28 cellular contexts compared by ENCODE assay signal in genomic region chr5:178757410-178757809, GRCh38.
DNase-seq lines count a peak whose midpoint lies in the region; TF ChIP-seq lines count a peak whose summit lies in the region.
"Had no signal": no experiment of that assay in that cellular context is flagged by ENCODE, and none has a peak within 500 bp of the region (broad histone marks: within the 10 kb centered on the region; RNA-seq: fewer than 3 reads in every experiment).

No MANE protein-coding gene starts in this region.

- in situ Hi-C loops in GM13976 (cut with MboI; ENCODE audit: low sequenced_read_pairs, unreplicated experiment): no loop called here

- no peak overlapping the region for H3K4me3 ChIP-seq in HEK293 (ENCODE audit: low read depth, low read length)
- H3K4me3 ChIP-seq: A549; BLaER1; BLaER1 treated with 17β-estradiol and CSF1 and Interleukin-3, amounts not matched to agents 10 nM and 100 nM had no signal

- TF ChIP-seq CTCF in HEK293 (tag by site-specific recombination; IDR thresholded peaks at IDR 0.05): no peak
- TF ChIP-seq CTCF in GM13976 (IDR thresholded peaks at IDR 0.05; ENCODE audit: borderline replicate concordance, control extremely low read depth, extremely low read depth, insufficient read depth, missing control alignments): no peak

- H3K27ac ChIP-seq in HEK293 (ENCODE audit: extremely low read depth, low read depth, low read length): no peak overlapping the region
- H3K27ac ChIP-seq: 22Rv1; A549; BLaER1; BLaER1 treated with 17β-estradiol and CSF1 and Interleukin-3, amounts not matched to agents 10 nM and 100 nM; C4-2B had no signal

- POLR2A ChIA-PET in HEK293 (lab: Yijun Ruan, JAX): no interaction called here

- DNase-seq in NCI-H345 (lab: John Stamatoyannopoulos, UW) (peak; percentile 72), NCI-H345 treated with DMSO at 0.1 percent for 48 hours (lab: John Stamatoyannopoulos, UW; ENCODE audit: unreplicated experiment) (no peak), GM13976 (ENCODE audit: low spot score) (no peak)
- DNase-seq: 8988T; ACHN; AML-193; BE2C; C1 segment of cervical spinal cord; Caco-2; Calu3; CD4-positive, alpha-beta memory T cell; CD4-positive, alpha-beta T cell; CD4-positive, CD25-positive, alpha-beta regulatory T cell; CD8-positive, alpha-beta memory T cell; CD8-positive, alpha-beta T cell; COR-L47; DMS 273 treated with DMSO at 0.1 percent for 48 hours; DMS153; DMS79; DMS79 treated with DMSO at 0.1 percent for 48 hours; DND-41; EL had no signal

- no peaks in the 10 kb centered on the region for H3K9me3 ChIP-seq in HEK293 (ENCODE audit: control insufficient read depth, insufficient read depth, low read depth, low read length)
- H3K9me3 ChIP-seq: BE2C, BLaER1, Caco-2 had no signal

- no peaks in the 10 kb centered on the region for H3K36me3 ChIP-seq in HEK293 (ENCODE audit: control insufficient read depth in 2 of 2, insufficient read depth in 1 of 2, low read length in 2 of 2)
- H3K36me3 ChIP-seq: BE2C; BLaER1; BLaER1 treated with 17β-estradiol and CSF1 and Interleukin-3, amounts not matched to agents 10 nM and 100 nM had no signal

- H3K4me1 ChIP-seq in HEK293 (ENCODE audit: control insufficient read depth, insufficient read depth, low read length): no peaks in the 10 kb centered on the region
- H3K4me1 ChIP-seq: A549; BE2C; BLaER1; BLaER1 treated with 17β-estradiol and CSF1 and Interleukin-3, amounts not matched to agents 10 nM and 100 nM; Caco-2 had no signal

- CTCF ChIA-PET in HEK293 (lab: Yijun Ruan, JAX): no interaction called here

TF ChIP-seq in HEK293, 187 proteins besides CTCF, POLR2A, EP300 and RAD21:
- TF ChIP-seq PRDM2 (tag by site-specific recombination; IDR thresholded peaks at IDR 0.05; ENCODE audit: borderline replicate concordance) (no peak), ZNF423 (tag by site-specific recombination; IDR thresholded peaks at IDR 0.05) (no peak), ZNF132 (tag by site-specific recombination; IDR thresholded peaks at IDR 0.05; ENCODE audit: borderline replicate concordance) (no peak), ZNF530 (tag by site-specific recombination; IDR thresholded peaks at IDR 0.05; ENCODE audit: low read depth) (no peak), PBX3 (CRISPR knock-in tag; IDR thresholded peaks at IDR 0.05) (no peak), SP3 (tag by site-specific recombination; IDR thresholded peaks at IDR 0.05) (no peak), ZNF157 (tag by site-specific recombination; IDR thresholded peaks at IDR 0.05) (no peak), ZIC2 (tag by site-specific recombination; IDR thresholded peaks at IDR 0.05) (peak; percentile 75)
